ENCODE assay signal across 9 cellular contexts in the genomic region with DNA sequence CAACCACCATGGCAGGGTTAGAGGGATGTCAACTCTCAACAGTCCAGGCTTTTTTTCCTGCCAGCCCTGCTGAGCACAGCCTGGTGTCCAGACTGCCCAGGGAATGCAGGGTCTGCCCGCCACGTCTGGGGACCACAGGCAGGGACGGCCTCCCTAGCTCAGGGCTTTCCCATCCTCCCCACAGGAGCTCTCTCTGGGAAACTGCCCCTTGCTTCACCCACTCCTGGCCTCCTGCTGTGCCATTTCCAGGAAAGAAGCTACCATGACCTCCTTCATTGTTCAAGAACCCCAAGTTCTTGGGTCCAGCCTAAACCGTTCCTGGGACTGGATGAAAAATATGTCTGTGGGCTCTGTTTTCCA. TPM values are rescaled to one million over a fixed set of nuclear protein-coding genes. Genes with fewer than 3 reads are reported as not detected.
DNase-seq lines count a peak whose midpoint lies in the region; ATAC-seq and TF ChIP-seq lines count a peak whose summit lies in the region.
"Had no signal": no experiment of that assay in that cellular context is flagged by ENCODE, and none has a peak within 500 bp of the region (broad histone marks: within the 10 kb centered on the region; RNA-seq: fewer than 3 reads in every experiment).

No MANE protein-coding gene starts in this region.

- no peak for TF ChIP-seq POLR2A in spleen (IDR thresholded peaks at IDR 0.05)

- ATAC-seq in GM18907 (IDR thresholded peaks at IDR 0.05; ENCODE audit: unreplicated experiment), result no peak
- no peak for ATAC-seq in GM19351 (IDR thresholded peaks at IDR 0.05; ENCODE audit: unreplicated experiment)
- ATAC-seq in GM18519 (IDR thresholded peaks at IDR 0.05; ENCODE audit: low FRiP score, unreplicated experiment), result no peak

- H3K4me3 ChIP-seq in HEK293 (ENCODE audit: low read depth, low read length) (no peak overlapping the region), WERI-Rb-1 (ENCODE audit: low read depth, low read length) (no peak overlapping the region), iPS-20b (ENCODE audit: low read length) (peak overlapping the region; percentile 53), spleen (no peak overlapping the region)

- H3K27me3 ChIP-seq in WERI-Rb-1 (ENCODE audit: insufficient read depth, low read depth, severe bottlenecking) (no peaks in the 10 kb centered on the region), iPS-20b (ENCODE audit: insufficient read depth, low read length) (no peaks in the 10 kb centered on the region), spleen (replicated peaks in 1 of 7) (peaks cover 0 to 13% (median 0%) of the 10 kb centered on the region in 7 donors)

- intact Hi-C loops in spleen (cut with DNase I; ENCODE audit: low total_unique reads), result no loop called here

- DNase-seq in WERI-Rb-1 (no peak), spleen (peak; percentile 45), GM19240 (ENCODE audit: insufficient read length, low spot score) (no peak)
- DNase-seq: amygdala had no signal

- H3K36me3 ChIP-seq in HEK293 (ENCODE audit: control insufficient read depth in 2 of 2, insufficient read depth in 1 of 2, low read length in 2 of 2), result no peaks in the 10 kb centered on the region
- no peaks in the 10 kb centered on the region for H3K36me3 ChIP-seq in WERI-Rb-1
- H3K36me3 ChIP-seq in iPS-20b (ENCODE audit: insufficient read depth, low read depth, low read length), result peaks cover 19% of the 10 kb centered on the region
- no peaks in the 10 kb centered on the region for H3K36me3 ChIP-seq in spleen

- H3K9me3 ChIP-seq in HEK293 (ENCODE audit: control insufficient read depth, insufficient read depth, low read depth, low read length), result no peaks in the 10 kb centered on the region
- H3K9me3 ChIP-seq in WERI-Rb-1 (ENCODE audit: severe bottlenecking), result no peaks in the 10 kb centered on the region
- no peaks in the 10 kb centered on the region for H3K9me3 ChIP-seq in iPS-20b (ENCODE audit: insufficient read depth, low read depth, low read length)
- H3K9me3 ChIP-seq in spleen, result no peaks in the 10 kb centered on the region

- POLR2A ChIA-PET in HEK293 (lab: Yijun Ruan, JAX), result interaction anchor here (0.6 to 3.4 kb wide), 13 partner anchors 8 to 481 kb away, joined by 3 to 37 read pairs (median 4); a partner anchor contains a TSS

- WGBS in spleen, 5 donors, result 59 to 94% (median 89%) methylated on average over 2 to 4 of the region's 4 CpGs

- peaks cover 18% of the 10 kb centered on the region for H3K4me1 ChIP-seq in HEK293 (ENCODE audit: control insufficient read depth, insufficient read depth, low read length)
- peaks cover 38% of the 10 kb centered on the region for H3K4me1 ChIP-seq in iPS-20b (ENCODE audit: insufficient read depth, low read length)
- H3K4me1 ChIP-seq in spleen, result peaks cover 12 to 64% (median 37%) of the 10 kb centered on the region in 6 donors

- peak overlapping the region; percentile 75 for H3K27ac ChIP-seq in HEK293 (ENCODE audit: extremely low read depth, low read depth, low read length)
- H3K27ac ChIP-seq in WERI-Rb-1, result peak overlapping the region; percentile 80
- no peak overlapping the region for H3K27ac ChIP-seq in iPS-20b (ENCODE audit: low read length)
- peak overlapping the region in 4 of 8 donors; percentile 9 to 33 (median 26) for H3K27ac ChIP-seq in spleen

- H3K9ac ChIP-seq in iPS-20b (ENCODE audit: low read depth, low read length), result peak overlapping the region; percentile 72; the same call in 1 of the 2 replicates

- TF ChIP-seq CTCF in HEK293 (tag by site-specific recombination; IDR thresholded peaks at IDR 0.05) (no peak), WERI-Rb-1 (IDR thresholded peaks at IDR 0.05; ENCODE audit: low read depth, low read length) (no peak), spleen (IDR thresholded peaks at IDR 0.05 in 8 of 11, conservative IDR thresholded peaks at IDR 0.05 in 3 of 11) (no peak)

- CTCF ChIA-PET in HEK293 (lab: Yijun Ruan, JAX), result interaction anchor here (0.6 to 3.0 kb wide), 9 partner anchors 10 to 502 kb away, joined by 3 to 23 read pairs (median 4); a partner anchor contains a TSS

TF ChIP-seq in HEK293, 187 proteins besides CTCF, POLR2A, EP300 and RAD21:
- TF ChIP-seq SCRT2 (tag by site-specific recombination; IDR thresholded peaks at IDR 0.05), result no peak
- TF ChIP-seq, protein P1, sequence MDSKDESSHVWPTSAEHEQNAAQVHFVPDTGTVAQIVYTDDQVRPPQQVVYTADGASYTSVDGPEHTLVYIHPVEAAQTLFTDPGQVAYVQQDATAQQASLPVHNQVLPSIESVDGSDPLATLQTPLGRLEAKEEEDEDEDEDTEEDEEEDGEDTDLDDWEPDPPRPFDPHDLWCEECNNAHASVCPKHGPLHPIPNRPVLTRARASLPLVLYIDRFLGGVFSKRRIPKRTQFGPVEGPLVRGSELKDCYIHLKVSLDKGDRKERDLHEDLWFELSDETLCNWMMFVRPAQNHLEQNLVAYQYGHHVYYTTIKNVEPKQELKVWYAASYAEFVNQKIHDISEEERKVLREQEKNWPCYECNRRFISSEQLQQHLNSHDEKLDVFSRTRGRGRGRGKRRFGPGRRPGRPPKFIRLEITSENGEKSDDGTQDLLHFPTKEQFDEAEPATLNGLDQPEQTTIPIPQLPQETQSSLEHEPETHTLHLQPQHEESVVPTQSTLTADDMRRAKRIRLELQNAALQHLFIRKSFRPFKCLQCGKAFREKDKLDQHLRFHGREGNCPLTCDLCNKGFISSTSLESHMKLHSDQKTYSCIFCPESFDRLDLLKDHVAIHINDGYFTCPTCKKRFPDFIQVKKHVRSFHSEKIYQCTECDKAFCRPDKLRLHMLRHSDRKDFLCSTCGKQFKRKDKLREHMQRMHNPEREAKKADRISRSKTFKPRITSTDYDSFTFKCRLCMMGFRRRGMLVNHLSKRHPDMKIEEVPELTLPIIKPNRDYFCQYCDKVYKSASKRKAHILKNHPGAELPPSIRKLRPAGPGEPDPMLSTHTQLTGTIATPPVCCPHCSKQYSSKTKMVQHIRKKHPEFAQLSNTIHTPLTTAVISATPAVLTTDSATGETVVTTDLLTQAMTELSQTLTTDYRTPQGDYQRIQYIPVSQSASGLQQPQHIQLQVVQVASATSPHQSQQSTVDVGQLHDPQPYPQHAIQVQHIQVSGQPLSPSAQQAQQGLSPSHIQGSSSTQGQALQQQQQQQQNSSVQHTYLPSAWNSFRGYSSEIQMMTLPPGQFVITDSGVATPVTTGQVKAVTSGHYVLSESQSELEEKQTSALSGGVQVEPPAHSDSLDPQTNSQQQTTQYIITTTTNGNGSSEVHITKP (tag by site-specific recombination; IDR thresholded peaks at IDR 0.05), result peak; percentile 44
- TF ChIP-seq, protein P2, sequence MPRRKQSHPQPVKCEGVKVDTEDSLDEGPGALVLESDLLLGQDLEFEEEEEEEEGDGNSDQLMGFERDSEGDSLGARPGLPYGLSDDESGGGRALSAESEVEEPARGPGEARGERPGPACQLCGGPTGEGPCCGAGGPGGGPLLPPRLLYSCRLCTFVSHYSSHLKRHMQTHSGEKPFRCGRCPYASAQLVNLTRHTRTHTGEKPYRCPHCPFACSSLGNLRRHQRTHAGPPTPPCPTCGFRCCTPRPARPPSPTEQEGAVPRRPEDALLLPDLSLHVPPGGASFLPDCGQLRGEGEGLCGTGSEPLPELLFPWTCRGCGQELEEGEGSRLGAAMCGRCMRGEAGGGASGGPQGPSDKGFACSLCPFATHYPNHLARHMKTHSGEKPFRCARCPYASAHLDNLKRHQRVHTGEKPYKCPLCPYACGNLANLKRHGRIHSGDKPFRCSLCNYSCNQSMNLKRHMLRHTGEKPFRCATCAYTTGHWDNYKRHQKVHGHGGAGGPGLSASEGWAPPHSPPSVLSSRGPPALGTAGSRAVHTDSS (tag by site-specific recombination; IDR thresholded peaks at IDR 0.05), result no peak
- TF ChIP-seq, protein P3, sequence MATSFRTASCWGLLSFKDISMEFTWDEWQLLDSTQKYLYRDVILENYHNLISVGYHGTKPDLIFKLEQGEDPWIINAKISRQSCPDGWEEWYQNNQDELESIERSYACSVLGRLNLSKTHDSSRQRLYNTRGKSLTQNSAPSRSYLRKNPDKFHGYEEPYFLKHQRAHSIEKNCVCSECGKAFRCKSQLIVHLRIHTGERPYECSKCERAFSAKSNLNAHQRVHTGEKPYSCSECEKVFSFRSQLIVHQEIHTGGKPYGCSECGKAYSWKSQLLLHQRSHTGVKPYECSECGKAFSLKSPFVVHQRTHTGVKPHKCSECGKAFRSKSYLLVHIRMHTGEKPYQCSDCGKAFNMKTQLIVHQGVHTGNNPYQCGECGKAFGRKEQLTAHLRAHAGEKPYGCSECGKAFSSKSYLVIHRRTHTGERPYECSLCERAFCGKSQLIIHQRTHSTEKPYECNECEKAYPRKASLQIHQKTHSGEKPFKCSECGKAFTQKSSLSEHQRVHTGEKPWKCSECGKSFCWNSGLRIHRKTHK (tag by site-specific recombination; IDR thresholded peaks at IDR 0.05), result no peak
- TF ChIP-seq, protein P4, sequence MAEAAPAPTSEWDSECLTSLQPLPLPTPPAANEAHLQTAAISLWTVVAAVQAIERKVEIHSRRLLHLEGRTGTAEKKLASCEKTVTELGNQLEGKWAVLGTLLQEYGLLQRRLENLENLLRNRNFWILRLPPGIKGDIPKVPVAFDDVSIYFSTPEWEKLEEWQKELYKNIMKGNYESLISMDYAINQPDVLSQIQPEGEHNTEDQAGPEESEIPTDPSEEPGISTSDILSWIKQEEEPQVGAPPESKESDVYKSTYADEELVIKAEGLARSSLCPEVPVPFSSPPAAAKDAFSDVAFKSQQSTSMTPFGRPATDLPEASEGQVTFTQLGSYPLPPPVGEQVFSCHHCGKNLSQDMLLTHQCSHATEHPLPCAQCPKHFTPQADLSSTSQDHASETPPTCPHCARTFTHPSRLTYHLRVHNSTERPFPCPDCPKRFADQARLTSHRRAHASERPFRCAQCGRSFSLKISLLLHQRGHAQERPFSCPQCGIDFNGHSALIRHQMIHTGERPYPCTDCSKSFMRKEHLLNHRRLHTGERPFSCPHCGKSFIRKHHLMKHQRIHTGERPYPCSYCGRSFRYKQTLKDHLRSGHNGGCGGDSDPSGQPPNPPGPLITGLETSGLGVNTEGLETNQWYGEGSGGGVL (tag by site-specific recombination; IDR thresholded peaks at IDR 0.05), result no peak
- no peak for TF ChIP-seq ZNF335 (tag by site-specific recombination; conservative IDR thresholded peaks at IDR 0.05)
- TF ChIP-seq ZEB2 (tag by site-specific recombination; IDR thresholded peaks at IDR 0.05), result no peak
- no peak for TF ChIP-seq SALL2 (tag by site-specific recombination; IDR thresholded peaks at IDR 0.05; ENCODE audit: borderline replicate concordance)
- peak; percentile 68 for TF ChIP-seq ZIC2 (tag by site-specific recombination; IDR thresholded peaks at IDR 0.05)
- TF ChIP-seq ZXDB (tag by site-specific recombination; IDR thresholded peaks at IDR 0.05), result no peak

RNA-seq across cellular contexts. Expression of a gene that starts 4.8 kb away (rescaled TPM):
- total RNA-seq in spleen, result 1 to 10 TPM in 6 of 7 donors, under 1 TPM in 1; 0.84 to 8.6 (median 2.0) TPM
- polyA plus RNA-seq in spleen, result under 1 TPM; 0.17 to 0.22 (median 0.18) TPM

RNA-seq across cellular contexts. Expression of a gene that starts 13.4 kb away (rescaled TPM):
- 100 to 1,000 TPM in 3 of 7 donors, 10 to 100 TPM in 4; 49.0 to 155 (median 87.8) TPM for total RNA-seq in spleen
- 10 to 100 TPM; 14.4 to 29.2 (median 15.7) TPM for polyA plus RNA-seq in spleen

RNA-seq across cellular contexts. Expression of a gene that starts 28.7 kb away (rescaled TPM):
- 100 to 1,000 TPM; 153 to 578 (median 224) TPM for total RNA-seq in spleen
- polyA plus RNA-seq in spleen, result 10 to 100 TPM; 22.5 to 40.6 (median 22.8) TPM
